Comparison of ENCODE assay signal across 21 cellular contexts in genomic region chr10:105252908-105253307, GRCh38.
DNase-seq lines count a peak whose midpoint lies in the region; ATAC-seq and TF ChIP-seq lines count a peak whose summit lies in the region.
"Had no signal": no experiment of that assay in that cellular context is flagged by ENCODE, and none has a peak within 500 bp of the region (broad histone marks: within the 10 kb centered on the region; RNA-seq: fewer than 3 reads in every experiment).

No MANE protein-coding gene starts in this region.

- no peak for TF ChIP-seq POLR2A in stomach (IDR thresholded peaks at IDR 0.05)

- ATAC-seq in left lung (peak; percentile 35), GM19397 (IDR thresholded peaks at IDR 0.05; ENCODE audit: unreplicated experiment) (no peak)
- ATAC-seq: PC-3, SK-N-SH treated with all-trans-retinoic acid at 6 μM for 48 hours had no signal

- H3K9me3 ChIP-seq in left lung (no peaks in the 10 kb centered on the region), ascending aorta (no peaks in the 10 kb centered on the region), stomach (no peaks in the 10 kb centered on the region)
- H3K9me3 ChIP-seq: BLaER1 had no signal

- H3K27me3 ChIP-seq in left lung (no peaks in the 10 kb centered on the region), ascending aorta (no peaks in the 10 kb centered on the region), stomach (no peaks in the 10 kb centered on the region)
- H3K27me3 ChIP-seq: BLaER1 had no signal

- no peaks in the 10 kb centered on the region for H3K36me3 ChIP-seq in left lung
- H3K36me3 ChIP-seq in ascending aorta: no peaks in the 10 kb centered on the region
- no peaks in the 10 kb centered on the region for H3K36me3 ChIP-seq in stomach
- H3K36me3 ChIP-seq: BLaER1 had no signal

- H3K27ac ChIP-seq in left lung (no peak overlapping the region), ascending aorta (no peak overlapping the region), stomach (no peak overlapping the region)
- H3K27ac ChIP-seq: BLaER1, KMS-11 had no signal

- intact Hi-C loops in left lung (cut with DNase I) (no loop called here), ascending aorta (cut with DNase I) (no loop called here), stomach (cut with DNase I; ENCODE audit: low total_unique reads) (no loop called here)

- DNase-seq in HT1080 (ENCODE audit: low read depth) (peak; percentile 15), NCI-H748 (lab: John Stamatoyannopoulos, UW; ENCODE audit: unreplicated experiment) (peak; percentile 44), epithelial cell of esophagus (ENCODE audit: low read depth) (peak; percentile 1), left lung (no peak), ascending aorta (ENCODE audit: low spot score in 2 of 2) (no peak), GM19238 (ENCODE audit: insufficient read length, low spot score) (no peak), stomach (no peak)
- DNase-seq: CD4-positive, alpha-beta memory T cell; DMS79; H9; NCI-H1436; NCI-H2029 treated with DMSO at 0.1 percent for 48 hours; NCI-H2171 treated with DMSO at 0.1 percent for 48 hours; NCI-H82; PC-3; RPMI8226; SIG-M5 had no signal

- TF ChIP-seq EP300 in stomach (IDR thresholded peaks at IDR 0.05): no peak

- no peak for TF ChIP-seq CTCF in epithelial cell of esophagus (IDR thresholded peaks at IDR 0.05; ENCODE audit: insufficient read depth, low read depth, low read length, missing control alignments)
- no peak for TF ChIP-seq CTCF in left lung (IDR thresholded peaks at IDR 0.05)
- no peak for TF ChIP-seq CTCF in ascending aorta (IDR thresholded peaks at IDR 0.05)
- no peak for TF ChIP-seq CTCF in stomach (IDR thresholded peaks at IDR 0.05)

- no peaks in the 10 kb centered on the region for H3K4me1 ChIP-seq in left lung
- H3K4me1 ChIP-seq in ascending aorta: no peaks in the 10 kb centered on the region
- no peaks in the 10 kb centered on the region for H3K4me1 ChIP-seq in stomach
- H3K4me1 ChIP-seq: BLaER1 had no signal

- H3K4me3 ChIP-seq in epithelial cell of esophagus (ENCODE audit: low read length) (no peak overlapping the region), left lung (no peak overlapping the region), ascending aorta (no peak overlapping the region), stomach (no peak overlapping the region)
- H3K4me3 ChIP-seq: BLaER1 had no signal

Comparison
In these comparisons a context has a peak if more than half of its experiments do, and no peak if none do; other contexts are left out.
1. DNase-seq: peak in HT1080 (single experiment), NCI-H748 (single experiment) and epithelial cell of esophagus (single experiment); none in left lung (0 of 2), ascending aorta (0 of 2), GM19238 (single experiment) and stomach (single experiment).